In the genomic region with DNA sequence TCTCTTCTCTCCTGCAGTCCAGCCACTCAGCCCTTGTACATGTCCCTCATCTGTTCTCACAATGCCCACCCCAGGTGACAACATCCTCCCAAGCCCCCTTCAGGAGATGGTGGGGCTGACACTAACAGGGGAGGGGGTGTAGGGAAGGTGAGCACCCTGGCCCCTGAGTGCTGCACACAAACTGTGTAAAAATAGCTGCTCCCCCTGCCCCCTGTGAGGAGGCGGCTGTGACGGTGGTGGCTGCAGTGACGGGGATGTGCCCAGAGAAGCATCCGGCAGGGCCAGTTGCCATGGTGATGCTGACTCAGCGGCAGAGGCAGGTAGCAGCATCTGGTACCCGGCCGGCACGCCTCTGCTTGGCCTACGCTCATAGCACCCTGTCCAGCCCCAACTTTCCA, we compare ENCODE assay signal across 8 cellular contexts. TPM values are rescaled to one million over a fixed set of nuclear protein-coding genes. Genes with fewer than 3 reads are reported as not detected.
A peak's percentile ranks its signal among the peaks of the same experiment; 100 is the strongest.
DNase-seq lines count a peak whose midpoint lies in the region; ATAC-seq, FAIRE-seq and TF ChIP-seq lines count a peak whose summit lies in the region.

No MANE protein-coding gene starts in this region.

- peaks cover 19% of the 10 kb centered on the region; the same call in 2 of the 3 replicates for H3K79me2 ChIP-seq in K562 (ENCODE audit: control insufficient read depth, insufficient read depth, low read length)

- DNase-seq in GM12892 (ENCODE audit: insufficient read length) (no peak), WERI-Rb-1 (no peak), K562 (ENCODE audit: extremely low read depth in 1 of 4, low spot score in 3 of 4) (peak in 2 of 4 experiments; percentile 15 to 31), neural crest cell (ENCODE audit: low read depth, low spot score) (no peak), suprapubic skin (ENCODE audit: low spot score in 2 of 2) (peak in 1 of 2 donors; percentile 81), AG08396 (ENCODE audit: low spot score) (no peak), erythroblast (lab: John Stamatoyannopoulos, UW) (no peak)

- H3K27me3 Mint-ChIP-seq in neural crest cell (ENCODE audit: low read depth): no peaks in the 10 kb centered on the region

- H3K4me3 ChIP-seq in WERI-Rb-1 (ENCODE audit: low read depth, low read length) (no peak overlapping the region), K562 (no peak overlapping the region), suprapubic skin (no peak overlapping the region)

- no peak for TF ChIP-seq POLR2A in GM12892 (IDR thresholded peaks at IDR 0.05; ENCODE audit: low read depth, low read length)
- TF ChIP-seq POLR2A in K562 (conservative IDR thresholded peaks at IDR 0.05): no peak
- no peak for TF ChIP-seq POLR2A in suprapubic skin (IDR thresholded peaks at IDR 0.05)
- TF ChIP-seq POLR2A in erythroblast (IDR thresholded peaks at IDR 0.05; ENCODE audit: low read length): no peak

- POLR2A ChIA-PET in K562 (lab: Yijun Ruan, JAX): no interaction called here

- TF ChIP-seq CTCF in WERI-Rb-1 (IDR thresholded peaks at IDR 0.05; ENCODE audit: low read depth, low read length) (no peak), K562 (IDR thresholded peaks at IDR 0.05 in 2 of 3, conservative IDR thresholded peaks at IDR 0.05 in 1 of 3; ENCODE audit: insufficient read depth in 2 of 3, low read depth in 1 of 3, low read length in 3 of 3) (no peak), neural crest cell (conservative IDR thresholded peaks at IDR 0.05) (no peak), suprapubic skin (IDR thresholded peaks at IDR 0.05) (no peak)

- no peaks in the 10 kb centered on the region for H3K36me3 ChIP-seq in WERI-Rb-1
- no peaks in the 10 kb centered on the region for H3K36me3 ChIP-seq in K562 (ENCODE audit: control insufficient read depth, insufficient read depth, low read length)
- H3K36me3 ChIP-seq in suprapubic skin: no peaks in the 10 kb centered on the region

- 0 out of 2 replicates have a peak overlapping the region, but pooled peaks have one; percentile 100 for H3K4me2 ChIP-seq in K562 (ENCODE audit: insufficient read depth, low read length)

- FAIRE-seq in GM12892 (lab: Jason Lieb, UNC) (peak; percentile 46), K562 (lab: Jason Lieb, UNC) (no peak)

- peak overlapping the region; percentile 35 for H3K27ac Mint-ChIP-seq in neural crest cell (ENCODE audit: unreplicated experiment)

- no peak for TF ChIP-seq RAD21 in K562 (CRISPR knock-in tag; conservative IDR thresholded peaks at IDR 0.05 in 1 of 2, IDR thresholded peaks at IDR 0.05 in 1 of 2)

- intact Hi-C loops in K562 (cut with micrococcal nuclease): no loop called here

- peak overlapping the region; percentile 98 to 99; a peak in 3 of 4 replicates for H3K9ac ChIP-seq in K562 (ENCODE audit: insufficient read depth in 1 of 2, low read depth in 2 of 2, low read length in 2 of 2)

- CTCF ChIA-PET in K562 (lab: Yijun Ruan, JAX; ENCODE audit: low intra/inter-chr PET ratio): no interaction called here

- no peaks in the 10 kb centered on the region for H3K9me3 ChIP-seq in WERI-Rb-1 (ENCODE audit: severe bottlenecking)
- H3K9me3 ChIP-seq in K562 (replicated peaks; ENCODE audit: control insufficient read depth, insufficient read depth, low read depth, low read length): no peaks in the 10 kb centered on the region
- H3K9me3 ChIP-seq in suprapubic skin: no peaks in the 10 kb centered on the region

- H3K36me3 Mint-ChIP-seq in neural crest cell (ENCODE audit: low read depth): no peaks in the 10 kb centered on the region

- in situ Hi-C loops in K562 (cut with MboI): no loop called here

- H3K27me3 ChIP-seq in WERI-Rb-1 (ENCODE audit: insufficient read depth, low read depth, severe bottlenecking): no peaks in the 10 kb centered on the region
- no peaks in the 10 kb centered on the region for H3K27me3 ChIP-seq in K562 (ENCODE audit: control insufficient read depth in 2 of 2, insufficient read depth in 2 of 2, low read length in 2 of 2)
- no peaks in the 10 kb centered on the region for H3K27me3 ChIP-seq in suprapubic skin

- ATAC-seq in K562: no peak
- no peak for ATAC-seq in HG02610 (IDR thresholded peaks at IDR 0.05; ENCODE audit: unreplicated experiment)

- H3K27ac ChIP-seq in WERI-Rb-1: peak overlapping the region; percentile 93
- H3K27ac ChIP-seq in K562 (ENCODE audit: extremely low read depth, low read depth, low read length): no peak overlapping the region
- H3K27ac ChIP-seq in suprapubic skin: peak overlapping the region; percentile 91

- H3K4me3 Mint-ChIP-seq in neural crest cell: no peak overlapping the region

- no peaks in the 10 kb centered on the region for H3K9me3 Mint-ChIP-seq in neural crest cell

- TF ChIP-seq EP300 in K562 (IDR thresholded peaks at IDR 0.05; ENCODE audit: low read length) (no peak), suprapubic skin (IDR thresholded peaks at IDR 0.05) (no peak)

- H3K4me1 Mint-ChIP-seq in neural crest cell: peaks cover 29% of the 10 kb centered on the region

- H3K4me1 ChIP-seq in K562 (replicated peaks in 1 of 2; ENCODE audit: control insufficient read depth in 2 of 2, insufficient read depth in 2 of 2, low read length in 2 of 2): peaks cover 33 to 56% of the 10 kb centered on the region in 2 experiments
- H3K4me1 ChIP-seq in suprapubic skin: peaks cover 43% of the 10 kb centered on the region

- H2AFZ ChIP-seq in K562 (ENCODE audit: low read depth, low read length): no peak overlapping the region

- H4K20me1 ChIP-seq in K562 (replicated peaks; ENCODE audit: control insufficient read depth, insufficient read depth, low read length): no peaks in the 10 kb centered on the region

- no peaks in the 10 kb centered on the region for H3K9me1 ChIP-seq in K562 (ENCODE audit: control insufficient read depth, insufficient read depth, low read length)

- WGBS in K562 (ENCODE audit: insufficient coverage, low coverage, missing lambda C conversion rate): 73% methylated on average over 9 of the region's 9 CpGs
- WGBS in suprapubic skin: 28% methylated on average over 4 of the region's 9 CpGs

- BruUV-seq in K562 (replicated peaks; lab: Mats Ljungman, UMichigan): no TSS peak

RNA-seq across cellular contexts. Expression of gene JUND, which starts 13.0 kb away (rescaled TPM):
- polyA plus RNA-seq in GM12892 (2012; ENCODE audit: missing spikeins): 6.8 TPM
- 31.7 and 143 TPM in 2 replicates for total RNA-seq in K562 (2011; cell fraction: chromatin; rRNA removed; ENCODE audit: low replicate concordance)
- total RNA-seq in K562 (2011; cell fraction: nucleolus; rRNA removed): 201 and 240 TPM in 2 replicates
- total RNA-seq in K562 (2011; cell fraction: nucleoplasm; rRNA removed): 97.7 and 104 TPM in 2 replicates
- total RNA-seq in K562 (2014; rRNA removed) (279 and 297 TPM in 2 replicates), K562 (2014; rRNA removed; fragmentation: Illumina TruSeq; extraction: Trizol) (17.4 and 22.6 TPM in 2 replicates), K562 (2015; rRNA removed; fragmentation: Illumina TruSeq; extraction: Trizol) (33.1 and 33.7 TPM in 2 replicates), K562 (2021) (245 and 286 TPM in 2 replicates), neural crest cell (73.6 and 85.1 TPM in 2 replicates), suprapubic skin (100 to 1,000 TPM; 330 to 579 (median 396) TPM)
- polyA plus RNA-seq in K562 (2011; rRNA removed) (74.2 and 83.0 TPM in 2 replicates), K562 (2014; fragmentation: Illumina TruSeq; extraction: Trizol) (42.3 and 63.5 TPM in 2 replicates), K562 (2014; fragmentation: Nextera tagmentation; extraction: Ambion mirVana) (10 to 100 TPM in 1 of 2 experiments, 1 to 10 TPM in 1; 6.4 to 11.8 TPM), K562 (2014; rRNA removed) (210 and 216 TPM in 2 replicates)
- 93.8 and 405 TPM in 2 replicates for polyA plus RNA-seq in K562 (2011; cell fraction: cytosol; rRNA removed)
- polyA plus RNA-seq in K562 (2011; cell fraction: nucleus; rRNA removed): 78.6 and 150 TPM in 2 replicates
- polyA plus RNA-seq in K562 (2012): 73.8 and 111 TPM in 2 replicates
- polyA minus RNA-seq in K562 (2011; rRNA and poly(A)+ RNA removed): 27.0 and 65.5 TPM in 2 replicates
- 243 and 277 TPM in 2 replicates for polyA minus RNA-seq in K562 (2011; cell fraction: cytosol; rRNA and poly(A)+ RNA removed)
- 89.5 and 108 TPM in 2 replicates for polyA minus RNA-seq in K562 (2011; cell fraction: nucleus; rRNA and poly(A)+ RNA removed)

RNA-seq across cellular contexts. Expression of gene IQCN, which starts 20.2 kb away (rescaled TPM):
- polyA plus RNA-seq in GM12892 (2012; ENCODE audit: missing spikeins): 0.68 TPM
- total RNA-seq in K562 (2011; cell fraction: chromatin; rRNA removed; ENCODE audit: low replicate concordance): 0.35 and 0.67 TPM in 2 replicates
- 0.17 and 0.39 TPM in 2 replicates for total RNA-seq in K562 (2011; cell fraction: nucleolus; rRNA removed)
- 0.29 and 0.38 TPM in 2 replicates for total RNA-seq in K562 (2011; cell fraction: nucleoplasm; rRNA removed)
- total RNA-seq in K562 (2014; rRNA removed): 0.04 and 0.05 TPM in 2 replicates
- total RNA-seq in K562 (2014; rRNA removed; fragmentation: Illumina TruSeq; extraction: Trizol): 0.04 TPM in 1 of 2 replicates, not detected in the other
- 0.04 and 0.07 TPM in 2 replicates for total RNA-seq in K562 (2015; rRNA removed; fragmentation: Illumina TruSeq; extraction: Trizol)
- total RNA-seq in K562 (2021): 0.07 and 0.16 TPM in 2 replicates
- polyA plus RNA-seq in K562 (2011; rRNA removed): 0.01 and 0.03 TPM in 2 replicates
- polyA plus RNA-seq in K562 (2011; cell fraction: cytosol; rRNA removed): 0.01 TPM in 1 of 2 replicates, not detected in the other
- 0.06 and 0.33 TPM in 2 replicates for polyA plus RNA-seq in K562 (2011; cell fraction: nucleus; rRNA removed)
- polyA plus RNA-seq in K562 (2012): 0.05 and 0.35 TPM in 2 replicates
- 0.01 and 0.03 TPM in 2 replicates for polyA plus RNA-seq in K562 (2014; fragmentation: Illumina TruSeq; extraction: Trizol)
- not detected for polyA plus RNA-seq in K562 (2014; fragmentation: Nextera tagmentation; extraction: Ambion mirVana)
- polyA plus RNA-seq in K562 (2014; rRNA removed): not detected in 2 replicates
- polyA minus RNA-seq in K562 (2011; rRNA and poly(A)+ RNA removed): 0.21 TPM in 1 of 2 replicates, not detected in the other
- not detected in 2 replicates for polyA minus RNA-seq in K562 (2011; cell fraction: cytosol; rRNA and poly(A)+ RNA removed)
- polyA minus RNA-seq in K562 (2011; cell fraction: nucleus; rRNA and poly(A)+ RNA removed): 0.22 and 0.27 TPM in 2 replicates
- total RNA-seq in neural crest cell: 2.2 and 2.5 TPM in 2 replicates
- total RNA-seq in suprapubic skin: 10 to 100 TPM in 3 of 4 donors, 1 to 10 TPM in 1; 8.1 to 27.6 (median 13.6) TPM

RNA-seq across cellular contexts. Expression of gene LSM4, which starts 28.4 kb away (rescaled TPM):
- polyA plus RNA-seq in GM12892 (2012; ENCODE audit: missing spikeins): 105 TPM
- 34.5 and 96.0 TPM in 2 replicates for total RNA-seq in K562 (2011; cell fraction: chromatin; rRNA removed; ENCODE audit: low replicate concordance)
- 110 and 120 TPM in 2 replicates for total RNA-seq in K562 (2011; cell fraction: nucleolus; rRNA removed)
- total RNA-seq in K562 (2011; cell fraction: nucleoplasm; rRNA removed): 70.1 and 74.1 TPM in 2 replicates
- 763 and 822 TPM in 2 replicates for total RNA-seq in K562 (2014; rRNA removed)
- 202 and 208 TPM in 2 replicates for total RNA-seq in K562 (2014; rRNA removed; fragmentation: Illumina TruSeq; extraction: Trizol)
- 273 and 275 TPM in 2 replicates for total RNA-seq in K562 (2015; rRNA removed; fragmentation: Illumina TruSeq; extraction: Trizol)
- 362 and 385 TPM in 2 replicates for total RNA-seq in K562 (2021)
- polyA plus RNA-seq in K562 (2011; rRNA removed): 188 and 201 TPM in 2 replicates
- 294 and 432 TPM in 2 replicates for polyA plus RNA-seq in K562 (2011; cell fraction: cytosol; rRNA removed)
- 206 and 249 TPM in 2 replicates for polyA plus RNA-seq in K562 (2011; cell fraction: nucleus; rRNA removed)
- 245 and 279 TPM in 2 replicates for polyA plus RNA-seq in K562 (2012)
- 126 and 203 TPM in 2 replicates for polyA plus RNA-seq in K562 (2014; fragmentation: Illumina TruSeq; extraction: Trizol)
- polyA plus RNA-seq in K562 (2014; fragmentation: Nextera tagmentation; extraction: Ambion mirVana): 10 to 100 TPM; 11.9 to 29.7 TPM
- polyA plus RNA-seq in K562 (2014; rRNA removed): 674 and 746 TPM in 2 replicates
- 38.4 and 39.9 TPM in 2 replicates for polyA minus RNA-seq in K562 (2011; rRNA and poly(A)+ RNA removed)
- 64.5 and 67.5 TPM in 2 replicates for polyA minus RNA-seq in K562 (2011; cell fraction: cytosol; rRNA and poly(A)+ RNA removed)
- 48.1 and 57.9 TPM in 2 replicates for polyA minus RNA-seq in K562 (2011; cell fraction: nucleus; rRNA and poly(A)+ RNA removed)
- total RNA-seq in neural crest cell: 283 and 292 TPM in 2 replicates
- 100 to 1,000 TPM in 2 of 4 donors, 10 to 100 TPM in 2; 53.1 to 115 (median 103) TPM for total RNA-seq in suprapubic skin

RNA-seq across cellular contexts. Expression of gene PGPEP1, which starts 45.9 kb away (rescaled TPM):
- polyA plus RNA-seq in GM12892 (2012; ENCODE audit: missing spikeins): 16.7 TPM
- 44.2 and 152 TPM in 2 replicates for total RNA-seq in K562 (2011; cell fraction: chromatin; rRNA removed; ENCODE audit: low replicate concordance)
- total RNA-seq in K562 (2011; cell fraction: nucleolus; rRNA removed): 93.0 and 102 TPM in 2 replicates
- 67.2 and 79.3 TPM in 2 replicates for total RNA-seq in K562 (2011; cell fraction: nucleoplasm; rRNA removed)
- 29.5 and 33.8 TPM in 2 replicates for total RNA-seq in K562 (2014; rRNA removed)
- 32.2 and 33.5 TPM in 2 replicates for total RNA-seq in K562 (2014; rRNA removed; fragmentation: Illumina TruSeq; extraction: Trizol)
- total RNA-seq in K562 (2015; rRNA removed; fragmentation: Illumina TruSeq; extraction: Trizol): 37.3 and 38.5 TPM in 2 replicates
- 61.7 and 69.6 TPM in 2 replicates for total RNA-seq in K562 (2021)
- 37.8 and 43.0 TPM in 2 replicates for polyA plus RNA-seq in K562 (2011; rRNA removed)
- 33.8 and 35.3 TPM in 2 replicates for polyA plus RNA-seq in K562 (2011; cell fraction: cytosol; rRNA removed)
- 40.8 and 54.8 TPM in 2 replicates for polyA plus RNA-seq in K562 (2011; cell fraction: nucleus; rRNA removed)
- 28.3 and 41.7 TPM in 2 replicates for polyA plus RNA-seq in K562 (2012)
- polyA plus RNA-seq in K562 (2014; fragmentation: Illumina TruSeq; extraction: Trizol): 36.1 and 36.4 TPM in 2 replicates
- polyA plus RNA-seq in K562 (2014; fragmentation: Nextera tagmentation; extraction: Ambion mirVana): 10 to 100 TPM in 1 of 2 experiments, 1 to 10 TPM in 1; 10.0 to 13.4 TPM
- 32.1 and 33.5 TPM in 2 replicates for polyA plus RNA-seq in K562 (2014; rRNA removed)
- 49.2 and 73.9 TPM in 2 replicates for polyA minus RNA-seq in K562 (2011; rRNA and poly(A)+ RNA removed)
- 39.5 and 43.2 TPM in 2 replicates for polyA minus RNA-seq in K562 (2011; cell fraction: cytosol; rRNA and poly(A)+ RNA removed)
- polyA minus RNA-seq in K562 (2011; cell fraction: nucleus; rRNA and poly(A)+ RNA removed): 33.0 and 37.7 TPM in 2 replicates
- total RNA-seq in neural crest cell: 5.2 and 8.3 TPM in 2 replicates
- total RNA-seq in suprapubic skin: 1 to 10 TPM; 4.6 to 8.0 (median 7.6) TPM
